ENCODE assay signal across 8 cellular contexts in the genomic region with DNA sequence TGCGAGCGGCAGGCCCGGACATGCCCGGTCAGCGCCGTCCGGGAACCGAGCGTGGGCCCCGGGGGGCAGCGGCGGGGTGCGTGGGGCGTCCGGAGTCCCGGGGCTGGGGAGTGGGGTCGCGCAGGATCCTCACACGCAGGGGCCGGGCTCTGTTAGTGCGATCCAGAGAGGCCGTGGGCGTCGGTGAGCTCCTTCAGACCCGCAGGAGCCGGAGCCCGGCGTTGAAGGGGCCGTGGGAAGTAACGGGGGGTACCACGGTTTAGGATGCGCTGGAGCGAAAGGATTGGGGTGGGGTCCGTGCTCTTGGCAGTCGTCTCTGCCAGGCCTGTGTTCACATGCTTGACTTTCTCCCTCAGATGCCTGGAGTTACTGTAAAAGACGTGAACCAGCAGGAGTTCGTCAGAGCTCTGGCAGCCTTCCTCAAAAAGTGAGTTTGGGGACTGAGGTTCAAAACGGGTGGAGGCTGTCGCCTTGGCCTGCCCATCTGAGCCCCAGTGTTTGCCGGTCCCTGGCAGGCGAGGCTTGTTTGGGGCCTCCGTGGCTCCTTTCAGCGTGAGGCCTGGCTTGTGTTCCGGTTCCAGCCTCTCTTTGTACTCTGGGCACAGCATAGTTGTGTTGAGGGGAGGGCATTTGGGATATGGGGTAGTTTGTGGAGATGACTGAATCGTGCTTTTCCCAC. TPM values are rescaled to one million over a fixed set of nuclear protein-coding genes. Genes with fewer than 3 reads are reported as not detected.
DNase-seq lines count a peak whose midpoint lies in the region; ATAC-seq, FAIRE-seq and TF ChIP-seq lines count a peak whose summit lies in the region.

No MANE protein-coding gene starts in this region.

- peaks cover 44% of the 10 kb centered on the region for H3K36me3 Mint-ChIP-seq in HFFc6 (ENCODE audit: low read depth)
- H3K36me3 Mint-ChIP-seq in activated naive CD4-positive, alpha-beta T cell treated with anti-CD3 and anti-CD28 coated beads, Interleukin-2, amount 50 U/mL, for 24 hours, result peaks cover 29% of the 10 kb centered on the region

- no peak for FAIRE-seq in small intestine (lab: Jason Lieb, UNC)

- peak overlapping the region; percentile 96 for H3K27ac Mint-ChIP-seq in HFFc6
- H3K27ac Mint-ChIP-seq in activated naive CD4-positive, alpha-beta T cell treated with anti-CD3 and anti-CD28 coated beads, Interleukin-2, amount 50 U/mL, for 24 hours, result peak overlapping the region; percentile 95

- H3K4me1 Mint-ChIP-seq in HFFc6 (ENCODE audit: low read depth), result peaks cover 44% of the 10 kb centered on the region
- peaks cover 40% of the 10 kb centered on the region for H3K4me1 Mint-ChIP-seq in activated naive CD4-positive, alpha-beta T cell treated with anti-CD3 and anti-CD28 coated beads, Interleukin-2, amount 50 U/mL, for 24 hours

- no peaks in the 10 kb centered on the region for H3K9me3 Mint-ChIP-seq in HFFc6
- H3K9me3 Mint-ChIP-seq in activated naive CD4-positive, alpha-beta T cell treated with anti-CD3 and anti-CD28 coated beads, Interleukin-2, amount 50 U/mL, for 24 hours, result no peaks in the 10 kb centered on the region

- no TSS peak for BruUV-seq in A673 (replicated peaks; lab: Mats Ljungman, UMichigan)

- 0 to 1% (median 1%) methylated on average over 38 to 45 of the region's 45 CpGs for WGBS in small intestine, 3 donors

- CTCF ChIA-PET in A673 (lab: Charles Lee), result no interaction called here

- peaks cover 50% of the 10 kb centered on the region for H3K36me3 ChIP-seq in A673 (ENCODE audit: insufficient read depth, low read length, poor library complexity, severe bottlenecking)
- H3K36me3 ChIP-seq in right atrium auricular region, result peaks cover 45% of the 10 kb centered on the region
- peaks cover 6 to 13% of the 10 kb centered on the region in 2 donors for H3K36me3 ChIP-seq in small intestine (ENCODE audit: control insufficient read depth in 2 of 2, insufficient read depth in 2 of 2, low read length in 2 of 2)

- DNase-seq in A673 (ENCODE audit: low spot score), result no peak
- DNase-seq in HFFc6, result no peak
- no peak for DNase-seq in right atrium auricular region (ENCODE audit: low spot score)
- no peak for DNase-seq in small intestine
- no peak for DNase-seq in cerebellar nuclear complex (lab: John Stamatoyannopoulos, UW)

- H3K4me3 ChIP-seq in A673 (ENCODE audit: low read depth, low read length, poor library complexity, severe bottlenecking) (peak overlapping the region; percentile 87), right atrium auricular region (peak overlapping the region; percentile 83 to 87), small intestine (ENCODE audit: low read depth in 1 of 2, low read length in 2 of 2) (peak overlapping the region; percentile 76 to 80)

- H3K4me1 ChIP-seq in A673 (ENCODE audit: insufficient read depth, low read length, poor library complexity, severe bottlenecking) (peaks cover 45% of the 10 kb centered on the region), right atrium auricular region (peaks cover 0 to 36% of the 10 kb centered on the region in 2 donors), small intestine (ENCODE audit: control insufficient read depth in 2 of 2, insufficient read depth in 1 of 2, low read depth in 1 of 2, low read length in 1 of 2) (peaks cover 7 to 12% of the 10 kb centered on the region in 2 donors)

- H3K9me3 ChIP-seq in A673 (ENCODE audit: low read depth, low read length, poor library complexity, severe bottlenecking), result no peaks in the 10 kb centered on the region
- no peaks in the 10 kb centered on the region for H3K9me3 ChIP-seq in right atrium auricular region
- H3K9me3 ChIP-seq in small intestine (ENCODE audit: control insufficient read depth, low read depth), result no peaks in the 10 kb centered on the region

- ATAC-seq in HG03159 (IDR thresholded peaks at IDR 0.05; ENCODE audit: unreplicated experiment), result no peak
- no peak for ATAC-seq in HG03571 (IDR thresholded peaks at IDR 0.05; ENCODE audit: unreplicated experiment)

- peak overlapping the region; percentile 99 for H3K4me3 Mint-ChIP-seq in HFFc6
- peak overlapping the region; percentile 92 for H3K4me3 Mint-ChIP-seq in activated naive CD4-positive, alpha-beta T cell treated with anti-CD3 and anti-CD28 coated beads, Interleukin-2, amount 50 U/mL, for 24 hours

- H3K27me3 ChIP-seq in A673 (replicated peaks; ENCODE audit: insufficient read depth, low read depth, low read length, poor library complexity), result no peaks in the 10 kb centered on the region
- H3K27me3 ChIP-seq in right atrium auricular region, result no peaks in the 10 kb centered on the region
- no peaks in the 10 kb centered on the region for H3K27me3 ChIP-seq in small intestine (ENCODE audit: control insufficient read depth in 2 of 2, insufficient read depth in 2 of 2, low read length in 2 of 2)

- intact Hi-C loops in A673 (cut with micrococcal nuclease; ENCODE audit: unreplicated experiment), result no loop called here

- TF ChIP-seq CTCF in A673 (conservative IDR thresholded peaks at IDR 0.05; ENCODE audit: low read depth, low read length) (no peak), HFFc6 (IDR thresholded peaks at IDR 0.05) (no peak), right atrium auricular region (IDR thresholded peaks at IDR 0.05) (no peak)

- H3K27me3 Mint-ChIP-seq in HFFc6 (ENCODE audit: insufficient read depth), result peaks cover 17% of the 10 kb centered on the region
- H3K27me3 Mint-ChIP-seq in activated naive CD4-positive, alpha-beta T cell treated with anti-CD3 and anti-CD28 coated beads, Interleukin-2, amount 50 U/mL, for 24 hours, result no peaks in the 10 kb centered on the region

- H3K27ac ChIP-seq in A673 (ENCODE audit: low read depth, low read length, poor library complexity, severe bottlenecking) (peak overlapping the region; percentile 97), right atrium auricular region (peak overlapping the region; percentile 93 to 98), small intestine (ENCODE audit: low read depth in 1 of 2, low read length in 1 of 2) (peak overlapping the region; percentile 83 to 98)

- POLR2A ChIA-PET in A673 (lab: Charles Lee; ENCODE audit: low non-redundant PET), result no interaction called here

RNA-seq across cellular contexts. Expression of gene RPS19, which starts 0.5 kb away (rescaled TPM):
- total RNA-seq in A673 (2021) (2,479 and 2,559 TPM in 2 replicates), right atrium auricular region (100 to 1,000 TPM; 108 to 415 TPM)
- total RNA-seq in HFFc6 (2021; fragmentation: NEBNext Ultra II Directional; extraction: Animal tissue kit (Norgen Biotek cat#: 25700)), result 1,000 to 10,000 TPM; 2,312 to 2,495 (median 2,438) TPM
- polyA plus RNA-seq in small intestine, result 1,000 to 10,000 TPM; 2,031 to 3,349 (median 3,107) TPM

RNA-seq across cellular contexts. Expression of gene DMRTC2, which starts 15.7 kb away (rescaled TPM):
- not detected in 2 replicates for total RNA-seq in A673 (2021)
- total RNA-seq in HFFc6 (2021; fragmentation: NEBNext Ultra II Directional; extraction: Animal tissue kit (Norgen Biotek cat#: 25700)), result not detected
- total RNA-seq in right atrium auricular region, result not detected
- polyA plus RNA-seq in small intestine, result not detected

RNA-seq across cellular contexts. Expression of gene LYPD4, which starts 16.1 kb away (rescaled TPM):
- not detected in 2 replicates for total RNA-seq in A673 (2021)
- not detected for total RNA-seq in HFFc6 (2021; fragmentation: NEBNext Ultra II Directional; extraction: Animal tissue kit (Norgen Biotek cat#: 25700))
- not detected for total RNA-seq in right atrium auricular region
- not detected for polyA plus RNA-seq in small intestine

RNA-seq across cellular contexts. Expression of gene CD79A, which starts 16.5 kb away (rescaled TPM):
- total RNA-seq in A673 (2021), result 14.4 and 17.8 TPM in 2 replicates
- under 1 TPM in 4 of 6 experiments, not detected in 2; 0.23 to 0.62 (median 0.35) TPM for total RNA-seq in HFFc6 (2021; fragmentation: NEBNext Ultra II Directional; extraction: Animal tissue kit (Norgen Biotek cat#: 25700))
- 1 to 10 TPM in 1 of 2 donors, not detected in 1; 1.1 TPM for total RNA-seq in right atrium auricular region
- polyA plus RNA-seq in small intestine, result 10 to 100 TPM in 1 of 3 donors, 1 to 10 TPM in 1, under 1 TPM in 1; 0.45 to 10.5 (median 8.9) TPM

RNA-seq across cellular contexts. Expression of gene ARHGEF1, which starts 22.4 kb away (rescaled TPM):
- total RNA-seq in A673 (2021) (159 and 164 TPM in 2 replicates), right atrium auricular region (10 to 100 TPM; 27.3 to 45.8 TPM)
- 10 to 100 TPM; 63.8 to 73.3 (median 68.2) TPM for total RNA-seq in HFFc6 (2021; fragmentation: NEBNext Ultra II Directional; extraction: Animal tissue kit (Norgen Biotek cat#: 25700))
- polyA plus RNA-seq in small intestine, result 100 to 1,000 TPM in 2 of 3 donors, 10 to 100 TPM in 1; 55.3 to 120 (median 118) TPM
